ENCODE assay signal across 21 cellular contexts in genomic region chr2:78162202-78162601, GRCh38.
A peak's percentile ranks its signal among the peaks of the same experiment; 100 is the strongest.
DNase-seq lines count a peak whose midpoint lies in the region; ATAC-seq, FAIRE-seq and TF ChIP-seq lines count a peak whose summit lies in the region.
"Had no signal": no experiment of that assay in that cellular context is flagged by ENCODE, and none has a peak within 500 bp of the region (broad histone marks: within the 10 kb centered on the region; RNA-seq: fewer than 3 reads in every experiment).

No MANE protein-coding gene starts in this region.

- no peak overlapping the region for H3K9ac ChIP-seq in HepG2 (ENCODE audit: insufficient read depth, low read depth, low read length)
- H3K9ac ChIP-seq: BLaER1 treated with 17β-estradiol and CSF1 and Interleukin-3, amounts not matched to agents 10 nM and 100 nM had no signal

- TF ChIP-seq POLR2A in HepG2 (IDR thresholded peaks at IDR 0.05; ENCODE audit: insufficient read depth in 1 of 2, low read depth in 2 of 2, low read length in 2 of 2) (no peak), right lobe of liver (IDR thresholded peaks at IDR 0.05) (no peak)

- peak; percentile 98 for ATAC-seq in HepG2
- no peak for ATAC-seq in right lobe of liver
- ATAC-seq: A549; CD8-positive, alpha-beta T cell; GM12878 had no signal

- POLR2A ChIA-PET in HepG2 (lab: Yijun Ruan, JAX), result no interaction called here

- intact Hi-C loops in HepG2 (cut with micrococcal nuclease; ENCODE audit: unreplicated experiment), result loop anchor here (1.0 to 2.0 kb wide), 3 partner anchors 13 to 379 kb away; no protein-coding TSS in a partner anchor
- intact Hi-C loops in right lobe of liver (cut with DNase I), result no loop called here

- FAIRE-seq in HepG2 (lab: Jason Lieb, UNC), result peak; percentile 79
- FAIRE-seq: A549, GM12878, GM12892, GM18507 had no signal

- H3K36me3 ChIP-seq in HepG2 (replicated peaks in 1 of 2; ENCODE audit: control insufficient read depth in 1 of 2, insufficient read depth in 2 of 2, low read length in 2 of 2) (no peaks in the 10 kb centered on the region), right lobe of liver (no peaks in the 10 kb centered on the region)
- H3K36me3 ChIP-seq: BLaER1 treated with 17β-estradiol and CSF1 and Interleukin-3, amounts not matched to agents 10 nM and 100 nM had no signal

- BruUV-seq in HepG2 (replicated peaks; lab: Mats Ljungman, UMichigan), result no TSS peak

- 5% methylated on average over 2 of the region's 2 CpGs for WGBS in HepG2 (ENCODE audit: low lambda C conversion rate)
- 28% methylated on average over 2 of the region's 2 CpGs for WGBS in right lobe of liver (ENCODE audit: insufficient coverage, low coverage, low lambda C conversion rate, missing lambda C conversion rate)

- no peak for TF ChIP-seq CTCF in HepG2 (CRISPR knock-in tag; IDR thresholded peaks at IDR 0.05)
- TF ChIP-seq CTCF in right lobe of liver (IDR thresholded peaks at IDR 0.05), result no peak

- peak overlapping the region; percentile 23; the same call in 1 of the 2 replicates for H3K4me2 ChIP-seq in HepG2 (ENCODE audit: low read depth, low read length)
- H3K4me2 ChIP-seq: A549; BLaER1 treated with 17β-estradiol and CSF1 and Interleukin-3, amounts not matched to agents 10 nM and 100 nM had no signal

- H3K27me3 ChIP-seq in HepG2 (ENCODE audit: control insufficient read depth in 1 of 2, insufficient read depth in 2 of 2, low read length in 2 of 2) (no peaks in the 10 kb centered on the region), right lobe of liver (no peaks in the 10 kb centered on the region)
- H3K27me3 ChIP-seq: BLaER1 treated with 17β-estradiol and CSF1 and Interleukin-3, amounts not matched to agents 10 nM and 100 nM had no signal

- H3K9me3 ChIP-seq in HepG2 (ENCODE audit: low read length) (no peaks in the 10 kb centered on the region), right lobe of liver (no peaks in the 10 kb centered on the region)
- H3K9me3 ChIP-seq: A549; BLaER1 treated with 17β-estradiol and CSF1 and Interleukin-3, amounts not matched to agents 10 nM and 100 nM had no signal

- peaks cover 54% of the 10 kb centered on the region for H4K20me1 ChIP-seq in HepG2 (ENCODE audit: insufficient read depth, low read length)
- H4K20me1 ChIP-seq: BLaER1 treated with 17β-estradiol and CSF1 and Interleukin-3, amounts not matched to agents 10 nM and 100 nM had no signal

- DNase-seq in DMS53 (lab: John Stamatoyannopoulos, UW) (peak; percentile 6), DMS53 treated with DMSO at 0.1 percent for 48 hours (lab: John Stamatoyannopoulos, UW; ENCODE audit: unreplicated experiment) (no peak), HepG2 (ENCODE audit: low spot score) (peak; percentile 94), right lobe of liver (no peak), NCI-H2081 treated with DMSO at 0.1 percent for 48 hours (lab: John Stamatoyannopoulos, UW) (no peak)
- DNase-seq: AML-193; CD4-positive, alpha-beta T cell; CD8-positive, alpha-beta T cell; DMS 273 treated with DMSO at 0.1 percent for 48 hours; DMS153; DMS79; DND-41; EL; GDM1 had no signal

- TF ChIP-seq EP300 in HepG2 (IDR thresholded peaks at IDR 0.05; ENCODE audit: low read depth in 2 of 2, low read length in 2 of 2) (peak; percentile 64 to 91; a peak in 3 of 4 replicates), HepG2 (CRISPR knock-in tag; IDR thresholded peaks at IDR 0.05; ENCODE audit: borderline replicate concordance) (no peak)

- no peak overlapping the region for H3K4me3 ChIP-seq in HepG2 (replicated peaks in 1 of 3; ENCODE audit: insufficient read depth in 1 of 3, low read depth in 2 of 3, low read length in 3 of 3)
- no peak overlapping the region for H3K4me3 ChIP-seq in right lobe of liver
- H3K4me3 ChIP-seq: A549; BLaER1 treated with 17β-estradiol and CSF1 and Interleukin-3, amounts not matched to agents 10 nM and 100 nM; GM12878 had no signal

- H3K4me1 ChIP-seq in HepG2 (ENCODE audit: insufficient read depth, low read length) (peaks cover 18% of the 10 kb centered on the region), right lobe of liver (no peaks in the 10 kb centered on the region)
- H3K4me1 ChIP-seq: A549; BLaER1 treated with 17β-estradiol and CSF1 and Interleukin-3, amounts not matched to agents 10 nM and 100 nM had no signal

- H2AFZ ChIP-seq in HepG2 (ENCODE audit: low read length), result no peak overlapping the region

- TF ChIP-seq RAD21 in HepG2 (CRISPR knock-in tag; IDR thresholded peaks at IDR 0.05), result no peak

- CTCF ChIA-PET in HepG2 (lab: Yijun Ruan, JAX; ENCODE audit: low intra/inter-chr PET ratio, low total read pairs), result no interaction called here

- H3K27ac ChIP-seq in HepG2 (ENCODE audit: extremely low read length, insufficient read depth, low read length) (no peak overlapping the region), right lobe of liver (no peak overlapping the region)
- H3K27ac ChIP-seq: 22Rv1; A549; BLaER1 treated with 17β-estradiol and CSF1 and Interleukin-3, amounts not matched to agents 10 nM and 100 nM; C4-2B had no signal

- in situ Hi-C loops in HepG2 (cut with HindIII; ENCODE audit: extremely low pct_ligation_motif_present, low pct_unique_long_range_greater_than_20kb), result no loop called here

- H3K79me2 ChIP-seq in HepG2 (ENCODE audit: insufficient read depth, low read length), result no peaks in the 10 kb centered on the region

TF ChIP-seq in HepG2, 621 proteins besides CTCF, POLR2A, EP300 and RAD21 (continues in another document):
- TF ChIP-seq PATZ1 (CRISPR knock-in tag; IDR thresholded peaks at IDR 0.05) (peak; percentile 67; the same call in 1 of the 2 replicates), HNF1A (IDR thresholded peaks at IDR 0.05; ENCODE audit: low read depth) (peak; percentile 78), HNF1A (CRISPR knock-in tag; IDR thresholded peaks at IDR 0.05; ENCODE audit: borderline replicate concordance) (peak; percentile 78; the same call in 1 of the 2 replicates), ZNF138 (CRISPR knock-in tag; IDR thresholded peaks at IDR 0.05; ENCODE audit: low read depth) (no peak), HNRNPUL1 (IDR thresholded peaks at IDR 0.05; ENCODE audit: low read depth, low read length) (no peak), MAF1 (CRISPR knock-in tag; IDR thresholded peaks at IDR 0.05; ENCODE audit: borderline replicate concordance) (no peak), FOXO1 (CRISPR knock-in tag; IDR thresholded peaks at IDR 0.05) (peak; percentile 76)
- TF ChIP-seq, protein P1, sequence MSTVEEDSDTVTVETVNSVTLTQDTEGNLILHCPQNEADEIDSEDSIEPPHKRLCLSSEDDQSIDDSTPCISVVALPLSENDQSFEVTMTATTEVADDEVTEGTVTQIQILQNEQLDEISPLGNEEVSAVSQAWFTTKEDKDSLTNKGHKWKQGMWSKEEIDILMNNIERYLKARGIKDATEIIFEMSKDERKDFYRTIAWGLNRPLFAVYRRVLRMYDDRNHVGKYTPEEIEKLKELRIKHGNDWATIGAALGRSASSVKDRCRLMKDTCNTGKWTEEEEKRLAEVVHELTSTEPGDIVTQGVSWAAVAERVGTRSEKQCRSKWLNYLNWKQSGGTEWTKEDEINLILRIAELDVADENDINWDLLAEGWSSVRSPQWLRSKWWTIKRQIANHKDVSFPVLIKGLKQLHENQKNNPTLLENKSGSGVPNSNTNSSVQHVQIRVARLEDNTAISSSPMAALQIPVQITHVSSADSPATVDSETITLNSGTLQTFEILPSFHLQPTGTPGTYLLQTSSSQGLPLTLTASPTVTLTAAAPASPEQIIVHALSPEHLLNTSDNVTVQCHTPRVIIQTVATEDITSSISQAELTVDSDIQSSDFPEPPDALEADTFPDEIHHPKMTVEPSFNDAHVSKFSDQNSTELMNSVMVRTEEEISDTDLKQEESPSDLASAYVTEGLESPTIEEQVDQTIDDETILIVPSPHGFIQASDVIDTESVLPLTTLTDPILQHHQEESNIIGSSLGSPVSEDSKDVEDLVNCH (CRISPR knock-in tag; IDR thresholded peaks at IDR 0.05), result no peak

Comparison
In these comparisons a context has a peak if more than half of its experiments do, and no peak if none do; other contexts are left out.
1. DNase-seq: peak in DMS53 (single experiment) and HepG2 (single experiment); none in DMS53 treated with DMSO at 0.1 percent for 48 hours (single experiment), right lobe of liver (0 of 3) and NCI-H2081 treated with DMSO at 0.1 percent for 48 hours (single experiment).